In the genomic region with DNA sequence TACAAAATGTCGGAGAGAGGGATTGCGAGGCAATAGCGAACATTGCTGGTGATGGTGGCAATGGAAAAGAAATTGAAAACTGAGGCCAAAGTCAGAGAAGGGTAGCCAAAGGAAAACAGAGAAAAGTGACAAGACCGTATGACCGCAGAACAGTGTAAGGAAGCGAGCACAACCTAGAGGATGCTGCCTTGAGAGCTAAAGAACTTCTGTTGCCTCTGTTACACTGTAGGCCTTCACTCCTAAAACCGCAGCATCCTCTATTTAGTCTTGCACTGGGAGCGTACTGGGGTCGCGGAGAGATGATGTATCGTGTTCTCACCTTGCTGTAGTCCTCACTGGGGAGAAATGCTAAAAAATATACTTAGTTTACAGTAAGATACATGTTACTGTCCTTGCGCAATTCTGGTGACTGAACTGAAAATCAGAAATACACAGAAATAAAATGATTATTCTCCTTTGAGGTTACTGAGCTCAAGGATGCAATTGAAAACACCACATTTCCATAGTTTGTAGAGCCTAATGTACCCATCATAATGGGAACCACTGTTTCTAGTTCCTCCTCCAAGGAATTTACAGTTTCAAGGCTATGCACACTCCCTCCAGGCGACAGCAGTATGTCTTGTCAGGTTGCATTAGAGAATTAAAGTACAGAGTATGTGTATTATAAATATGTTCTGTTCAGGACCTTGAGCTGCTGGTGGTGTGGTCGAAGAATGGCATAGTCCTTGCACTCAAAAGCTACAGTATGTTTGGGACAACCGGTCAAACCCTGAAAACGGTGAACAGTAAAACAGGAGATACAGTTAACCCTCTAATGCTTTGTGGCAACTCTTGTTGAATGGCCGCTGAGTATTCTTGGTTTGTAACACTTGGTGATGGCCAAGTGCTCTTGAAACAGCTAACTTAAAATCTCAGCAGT, we compare ENCODE assay signal across 8 cellular contexts. TPM values are rescaled to one million over a fixed set of nuclear protein-coding genes. Genes with fewer than 3 reads are reported as not detected.
DNase-seq lines count a peak whose midpoint lies in the region; ATAC-seq and TF ChIP-seq lines count a peak whose summit lies in the region.

No MANE protein-coding gene starts in this region.

- H3K27me3 ChIP-seq in foreskin keratinocyte (no peaks in the 10 kb centered on the region), psoas muscle (ENCODE audit: insufficient read depth in 3 of 3, low read length in 2 of 3) (no peaks in the 10 kb centered on the region)

- peak overlapping the region; percentile 74 for H3K4me3 ChIP-seq in WI38 (ENCODE audit: low read depth, low read length)
- H3K4me3 ChIP-seq in psoas muscle: peak overlapping the region; percentile 83

- H3K27ac ChIP-seq in foreskin keratinocyte: peak overlapping the region; percentile 95
- H3K27ac ChIP-seq in psoas muscle: peak overlapping the region; percentile 94

- no peaks in the 10 kb centered on the region for H3K9me3 ChIP-seq in psoas muscle

- WGBS in psoas muscle, 3 donors: 9 to 13% (median 9%) methylated on average over 17 of the region's 17 CpGs

- DNase-seq in NCI-H1092 treated with DMSO at 0.1 percent for 48 hours (lab: John Stamatoyannopoulos, UW) (peak; percentile 47), NCI-H1092 (lab: John Stamatoyannopoulos, UW) (no peak), KBM-7 (peak; percentile 65), foreskin keratinocyte (peak in 1 of 2 donors; percentile 30), psoas muscle (no peak), NCI-H1436 treated with DMSO at 0.1 percent for 48 hours (lab: John Stamatoyannopoulos, UW) (no peak)

- no peak for TF ChIP-seq CTCF in WI38 (IDR thresholded peaks at IDR 0.05; ENCODE audit: low read depth, low read length)
- no peak for TF ChIP-seq CTCF in foreskin keratinocyte (conservative IDR thresholded peaks at IDR 0.05)
- no peak for TF ChIP-seq CTCF in psoas muscle (IDR thresholded peaks at IDR 0.05)

- in situ Hi-C loops in KBM-7 (cut with MboI; ENCODE audit: low pct_unique_long_range_greater_than_20kb, low sequenced_read_pairs): no loop called here

- intact Hi-C loops in psoas muscle (cut with DNase I): loop anchor here in 1 of 2 donors (10.0 kb wide), 2 partner anchors 73 to 253 kb away; a partner anchor contains a TSS

- ATAC-seq in foreskin keratinocyte: no peak
- no peak for ATAC-seq in psoas muscle
- no peak for ATAC-seq in HG03469 (IDR thresholded peaks at IDR 0.05; ENCODE audit: unreplicated experiment)

- H3K4me1 ChIP-seq in foreskin keratinocyte (peaks cover 20% of the 10 kb centered on the region), psoas muscle (peaks cover 53% of the 10 kb centered on the region)

- H3K36me3 ChIP-seq in psoas muscle (ENCODE audit: insufficient read depth in 1 of 2, low read depth in 1 of 2): no peaks in the 10 kb centered on the region

RNA-seq across cellular contexts. Expression of a gene that starts 1.3 kb away (rescaled TPM):
- 30.0 and 33.2 TPM in 2 replicates for total RNA-seq in foreskin keratinocyte
- polyA plus RNA-seq in foreskin keratinocyte: 6.9 and 9.2 TPM in 2 replicates
- total RNA-seq in psoas muscle: 10 to 100 TPM; 51.7 to 88.2 (median 74.1) TPM
- polyA plus RNA-seq in psoas muscle: 10 to 100 TPM; 10.1 to 70.5 (median 22.0) TPM

Comparison
In these comparisons a context has a peak if more than half of its experiments do, and no peak if none do; other contexts are left out.
1. DNase-seq: peak in NCI-H1092 treated with DMSO at 0.1 percent for 48 hours (single experiment) and KBM-7 (single experiment); none in NCI-H1092 (single experiment), psoas muscle (0 of 2) and NCI-H1436 treated with DMSO at 0.1 percent for 48 hours (single experiment).